7 cellular contexts compared by ENCODE assay signal in genomic region chr3:101676765-101677435, GRCh38. TPM values are rescaled to one million over a fixed set of nuclear protein-coding genes. Genes with fewer than 3 reads are reported as not detected.
DNase-seq lines count a peak whose midpoint lies in the region; ATAC-seq, FAIRE-seq and TF ChIP-seq lines count a peak whose summit lies in the region.

ZBTB11 (minus strand) TSS chr3:101677132; CDS start chr3:101676914, 218 bp downstream.

- peak within 1 kb of the TSS; percentile 98 to 99 for H3K9ac ChIP-seq in kidney (ENCODE audit: low read length in 2 of 2)

- ATAC-seq in GM18870 (IDR thresholded peaks at IDR 0.05; ENCODE audit: unreplicated experiment) (peak; percentile 88), HG03108 (IDR thresholded peaks at IDR 0.05; ENCODE audit: unreplicated experiment) (peak; percentile 66)

- TF ChIP-seq CTCF in kidney (IDR thresholded peaks at IDR 0.05; ENCODE audit: borderline replicate concordance, extremely low read depth, insufficient read depth), result peak; percentile 58

- H3K4me3 ChIP-seq in kidney (ENCODE audit: low read length in 2 of 2), result peak within 1 kb of the TSS; percentile 93 to 98

- H3K4me1 ChIP-seq in kidney (ENCODE audit: control insufficient read depth in 1 of 2, insufficient read depth in 1 of 2, low read depth in 1 of 2, low read length in 2 of 2), result peaks cover 12 to 14% of the 10 kb centered on the region in 2 donors

- peak; percentile 99 for DNase-seq in central memory CD4-positive, alpha-beta T cell
- DNase-seq in kidney, result peak; percentile 100
- peak; percentile 99 for DNase-seq in stimulated activated CD4-positive, alpha-beta T cell treated with anti-CD3 and anti-CD28 coated beads, Interleukin-1b, Interleukin-23, amount 100 ng/mL, for 4 hours (ENCODE audit: low read depth in 2 of 2)
- DNase-seq in DMS153 (lab: John Stamatoyannopoulos, UW), result no peak

- peaks cover 12 to 18% of the 10 kb centered on the region in 2 donors for H3K36me3 ChIP-seq in kidney (ENCODE audit: control insufficient read depth in 1 of 2, insufficient read depth in 2 of 2, low read length in 2 of 2)

- no peaks in the 10 kb centered on the region for H3K9me3 ChIP-seq in kidney (ENCODE audit: control insufficient read depth in 1 of 2, low read length in 2 of 2)

- peak within 1 kb of the TSS; percentile 98 to 99 for H3K27ac ChIP-seq in kidney (ENCODE audit: low read depth in 2 of 2, low read length in 2 of 2)

- FAIRE-seq in kidney (lab: Jason Lieb, UNC), result peak; percentile 98

- intact Hi-C loops in T-helper 2 cell treated with Interferon-gamma antibody and Interleukin-4, amounts not matched to agents 100 ng/mL and 5 ng/mL, for 36 hours (cut with micrococcal nuclease), result loop anchor here (1.0 to 10.0 kb wide), 13 partner anchors 9 to 1860 kb away; partner anchors contain the start of genes CEP97, CMSS1, LNP1 and NXPE3
- intact Hi-C loops in kidney (cut with DNase I), result no loop called here

RNA-seq across cellular contexts. Expression of gene ZBTB11, which starts in this region (rescaled TPM):
- total RNA-seq in T-helper 2 cell treated with Interferon-gamma antibody and Interleukin-4, amounts not matched to agents 100 ng/mL and 5 ng/mL, for 36 hours, result 29.6 and 30.9 TPM in 2 replicates
- total RNA-seq in kidney, result 14.1 TPM
- 4.7 TPM for polyA plus RNA-seq in kidney (ENCODE audit: insufficient read depth, low read depth, low replicate concordance)
